8 cellular contexts compared by ENCODE assay signal in genomic region chr1:28369518-28370219, GRCh38. TPM values are rescaled to one million over a fixed set of nuclear protein-coding genes. Genes with fewer than 3 reads are reported as not detected.
A peak's percentile ranks its signal among the peaks of the same experiment; 100 is the strongest.
DNase-seq lines count a peak whose midpoint lies in the region; ATAC-seq and TF ChIP-seq lines count a peak whose summit lies in the region.

PHACTR4 (plus strand) TSS chr1:28369740; CDS start chr1:28407448, 37,708 bp downstream.

- POLR2A ChIA-PET in activated B cell treated with CpG ODN at 0.5 μM for 24 hours (lab: Charles Lee), result interaction anchor here (0.6 to 3.4 kb wide), 13 partner anchors 40 to 517 kb away, joined by 3 to 53 read pairs (median 5); partner anchors contain the start of genes ATP5IF1, GMEB1, MED18 and RCC1

- H3K27me3 Mint-ChIP-seq in activated B cell treated with CpG ODN at 0.5 μM for 24 hours (no peaks in the 10 kb centered on the region), immature natural killer cell (ENCODE audit: low read depth in 3 of 3) (peaks cover 4 to 9% (median 6%) of the 10 kb centered on the region in 3 donors)

- peak within 1 kb of the TSS; percentile 82 to 90 for H3K4me3 ChIP-seq in cardiac fibroblast (replicated peaks in 1 of 2; ENCODE audit: low read depth in 2 of 2, low read length in 2 of 2)

- intact Hi-C loops in activated B cell treated with CpG ODN at 0.5 μM for 24 hours (cut with micrococcal nuclease), result loop anchor here (1.0 to 2.0 kb wide), 7 partner anchors 9 to 367 kb away; partner anchors contain the start of genes MED18 and YTHDF2

- TF ChIP-seq CTCF in activated B cell treated with CpG ODN at 0.5 μM for 24 hours (IDR thresholded peaks at IDR 0.05) (no peak), cardiac fibroblast (IDR thresholded peaks at IDR 0.05; ENCODE audit: low read depth, low read length) (no peak)

- DNase-seq in ACHN (peak; percentile 94), NCI-H2227 (lab: John Stamatoyannopoulos, UW; ENCODE audit: unreplicated experiment) (peak; percentile 97), activated B cell treated with CpG ODN at 0.5 μM for 24 hours (peak; percentile 74), cardiac fibroblast (ENCODE audit: low read depth in 2 of 2) (peak; percentile 92 to 94), immature natural killer cell (peak; percentile 72 to 76 (median 75)), smooth muscle cell of the brain vasculature (ENCODE audit: low read depth, low spot score) (peak; percentile 80)

- H3K4me3 Mint-ChIP-seq in activated B cell treated with CpG ODN at 0.5 μM for 24 hours (peak within 1 kb of the TSS; percentile 96), immature natural killer cell (peak within 1 kb of the TSS; percentile 91 to 95 (median 93))

- ATAC-seq in GM18870 (IDR thresholded peaks at IDR 0.05; ENCODE audit: unreplicated experiment) (peak; percentile 76), HG03135 (IDR thresholded peaks at IDR 0.05; ENCODE audit: unreplicated experiment) (peak; percentile 89), activated B cell treated with CpG ODN at 0.5 μM for 24 hours (ENCODE audit: low read depth) (peak; percentile 89)

- CTCF ChIA-PET in activated B cell treated with CpG ODN at 0.5 μM for 24 hours (lab: Charles Lee), result interaction anchor here (0.8 to 3.9 kb wide), 2 partner anchors 10 to 212 kb away, joined by 3 to 18 read pairs; no protein-coding TSS in a partner anchor

- peak within 1 kb of the TSS; percentile 98 for H3K27ac Mint-ChIP-seq in activated B cell treated with CpG ODN at 0.5 μM for 24 hours
- peak within 1 kb of the TSS; percentile 82 to 93 (median 88) for H3K27ac Mint-ChIP-seq in immature natural killer cell

- H3K9me3 Mint-ChIP-seq in activated B cell treated with CpG ODN at 0.5 μM for 24 hours (no peaks in the 10 kb centered on the region), immature natural killer cell (no peaks in the 10 kb centered on the region)

- H3K36me3 Mint-ChIP-seq in activated B cell treated with CpG ODN at 0.5 μM for 24 hours (ENCODE audit: low read depth) (peaks cover 15% of the 10 kb centered on the region), immature natural killer cell (no peaks in the 10 kb centered on the region)

- H3K4me1 Mint-ChIP-seq in activated B cell treated with CpG ODN at 0.5 μM for 24 hours (peaks cover 21% of the 10 kb centered on the region), immature natural killer cell (peaks cover 41 to 60% of the 10 kb centered on the region in 2 donors)

- in situ Hi-C loops in ACHN (cut with HindIII; ENCODE audit: low pct_ligation_motif_present, low pct_unique_long_range_greater_than_20kb, low sequenced_read_pairs), result no loop called here

RNA-seq across cellular contexts. Expression of gene PHACTR4, which starts in this region (rescaled TPM):
- total RNA-seq in activated B cell treated with CpG ODN at 0.5 μM for 24 hours, result 27.2 and 31.5 TPM in 2 replicates
- 10 to 100 TPM in 1 of 3 donors, 1 to 10 TPM in 2; 4.2 to 22.5 (median 6.9) TPM for polyA plus RNA-seq in immature natural killer cell

Comparison
In these comparisons a context has a peak if more than half of its experiments do, and no peak if none do; other contexts are left out.
1. Peak in every context shown above with its lines: DNase-seq, ATAC-seq and H3K4me3 ChIP-seq.